ENCODE assay signal across 8 cellular contexts in genomic region chr3:180680097-180680430, GRCh38. TPM values are rescaled to one million over a fixed set of nuclear protein-coding genes. Genes with fewer than 3 reads are reported as not detected.
DNase-seq lines count a peak whose midpoint lies in the region; ATAC-seq and TF ChIP-seq lines count a peak whose summit lies in the region.

No MANE protein-coding gene starts in this region.

- POLR2A ChIA-PET in WTC11 (lab: Charles Lee), result no interaction called here

- H3K36me3 ChIP-seq in heart left ventricle, result no peaks in the 10 kb centered on the region

- H3K4me3 Mint-ChIP-seq in WTC11 (peak overlapping the region; percentile 99), neural crest cell (peak overlapping the region; percentile 93)

- H3K9me3 Mint-ChIP-seq in WTC11 (no peaks in the 10 kb centered on the region), neural crest cell (no peaks in the 10 kb centered on the region)

- no peak overlapping the region for H3K27ac ChIP-seq in heart left ventricle

- peaks cover 0 to 16% (median 13%) of the 10 kb centered on the region in 12 donors for H3K4me1 ChIP-seq in heart left ventricle

- no peaks in the 10 kb centered on the region for H3K36me3 Mint-ChIP-seq in WTC11
- H3K36me3 Mint-ChIP-seq in neural crest cell (ENCODE audit: low read depth), result no peaks in the 10 kb centered on the region

- 1 to 3% (median 2%) methylated on average over 7 of the region's 7 CpGs for WGBS in heart left ventricle, 4 donors

- H3K27me3 Mint-ChIP-seq in WTC11 (ENCODE audit: low read depth) (peaks cover 25% of the 10 kb centered on the region), neural crest cell (ENCODE audit: low read depth) (peaks cover 81% of the 10 kb centered on the region)

- H3K27ac Mint-ChIP-seq in WTC11, result peak overlapping the region; percentile 88; the same call in 1 of the 2 replicates
- H3K27ac Mint-ChIP-seq in neural crest cell (ENCODE audit: unreplicated experiment), result no peak overlapping the region

- DNase-seq in heart left ventricle, result no peak
- DNase-seq in left ventricle myocardium superior, result no peak
- peak; percentile 41 for DNase-seq in NCI-H128 (lab: John Stamatoyannopoulos, UW; ENCODE audit: unreplicated experiment)
- peak; percentile 41 for DNase-seq in WTC11 (ENCODE audit: low spot score)
- peak; percentile 51 for DNase-seq in fibroblast of pulmonary artery (ENCODE audit: low read depth)
- peak; percentile 36 for DNase-seq in neural crest cell (ENCODE audit: low read depth, low spot score)
- no peak for DNase-seq in activated CD4-positive, CD25-positive, alpha-beta regulatory T cell (lab: John Stamatoyannopoulos, UW)

- H3K4me3 ChIP-seq in heart left ventricle (peak overlapping the region; percentile 41 to 71 (median 56)), fibroblast of pulmonary artery (replicated peaks; ENCODE audit: low read depth, low read length) (peak overlapping the region; percentile 70)

- H3K4me1 Mint-ChIP-seq in WTC11 (0 out of 2 replicates have a peak, but pooled peaks cover 3% of the 10 kb centered on the region), neural crest cell (peaks cover 12% of the 10 kb centered on the region)

- CTCF ChIA-PET in WTC11 (lab: Charles Lee), result interaction anchor here (0.9 to 1.2 kb wide), 3 partner anchors 46 to 78 kb away, joined by 3 to 5 read pairs (median 4); partner anchors contain the start of gene TTC14

- TF ChIP-seq POLR2A in heart left ventricle (IDR thresholded peaks at IDR 0.05), result no peak

- H3K9me3 ChIP-seq in heart left ventricle, result no peaks in the 10 kb centered on the region

- intact Hi-C loops in heart left ventricle (cut with DNase I), result no loop called here
- intact Hi-C loops in left ventricle myocardium superior (cut with micrococcal nuclease), result no loop called here

- H3K27me3 ChIP-seq in heart left ventricle, result peaks cover 0 to 44% (median 7%) of the 10 kb centered on the region in 9 donors

- peak in 1 of 4 donors; percentile 34 for ATAC-seq in heart left ventricle
- no peak for ATAC-seq in left ventricle myocardium superior
- peak; percentile 31 for ATAC-seq in HG02763 (IDR thresholded peaks at IDR 0.05; ENCODE audit: unreplicated experiment)
- peak; percentile 27 for ATAC-seq in WTC11

- peak in 4 of 12 donors; percentile 15 to 32 (median 24) for TF ChIP-seq CTCF in heart left ventricle (IDR thresholded peaks at IDR 0.05)
- peak; percentile 64; the same call in 1 of the 2 replicates for TF ChIP-seq CTCF in WTC11 (IDR thresholded peaks at IDR 0.05)
- TF ChIP-seq CTCF in fibroblast of pulmonary artery (IDR thresholded peaks at IDR 0.05; ENCODE audit: low read length, missing control alignments), result peak; percentile 53
- peak; percentile 74 for TF ChIP-seq CTCF in neural crest cell (conservative IDR thresholded peaks at IDR 0.05)

TF ChIP-seq in WTC11, 78 proteins besides CTCF, POLR2A, EP300 and RAD21:
- no peak for TF ChIP-seq FOXP4 (CRISPR knock-in tag; IDR thresholded peaks at IDR 0.05)
- 0 out of 2 replicates have a peak, but pooled peaks have one; percentile 19 for TF ChIP-seq SP1 (CRISPR knock-in tag; conservative IDR thresholded peaks at IDR 0.05)

RNA-seq across cellular contexts. Expression of gene CCDC39, which starts 0.8 kb away (rescaled TPM):
- total RNA-seq in heart left ventricle (not detected), left ventricle myocardium superior (not detected), WTC11 (2021) (0.44 to 0.98 TPM in 2 of 3 replicates, not detected in the other), neural crest cell (0.07 TPM in 1 of 2 replicates, not detected in the other)
- polyA plus RNA-seq in heart left ventricle, result not detected

Comparison
In these comparisons a context has a peak if more than half of its experiments do, and no peak if none do; other contexts are left out.
1. DNase-seq: peak in NCI-H128 (single experiment), WTC11 (single experiment), fibroblast of pulmonary artery (single experiment) and neural crest cell (single experiment); none in heart left ventricle (0 of 5), left ventricle myocardium superior (single experiment) and activated CD4-positive, CD25-positive, alpha-beta regulatory T cell (0 of 4).